9 cellular contexts compared by ENCODE assay signal in the genomic region with DNA sequence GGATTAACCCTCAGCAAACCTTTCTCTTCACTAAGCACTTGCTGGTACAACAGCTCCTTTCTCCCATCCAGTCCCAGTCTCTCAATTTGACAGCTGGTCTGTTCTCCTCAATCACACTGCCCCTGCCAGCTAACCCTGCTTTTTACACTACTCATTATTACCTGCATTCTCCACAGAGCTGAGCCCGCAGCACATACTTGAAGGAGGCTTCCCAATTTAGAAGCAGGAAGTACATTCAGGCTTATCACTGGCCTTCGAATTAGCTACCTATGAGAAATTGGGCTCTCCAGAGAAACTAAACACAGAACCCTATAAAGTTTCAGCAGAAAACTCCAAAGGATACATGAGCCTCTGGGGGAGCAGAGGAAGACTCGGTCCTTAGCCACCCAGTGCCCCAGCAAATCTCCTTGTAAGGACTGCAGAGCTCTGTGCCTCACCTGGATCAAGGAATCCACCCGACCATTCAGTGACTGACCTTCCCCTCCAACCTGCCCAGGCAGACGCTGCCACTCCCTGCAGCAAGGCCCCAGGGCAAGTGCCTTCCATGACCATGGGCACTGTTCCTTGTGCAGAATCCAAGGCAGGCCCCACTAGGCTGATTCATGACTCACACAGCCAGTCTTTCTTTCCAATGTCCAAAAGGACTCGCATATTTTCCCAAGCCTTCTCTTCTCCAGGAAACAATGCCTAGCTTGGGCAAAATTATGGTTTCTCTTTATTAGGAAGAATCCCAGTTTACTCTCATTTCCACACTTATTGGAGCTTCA.
A peak's percentile ranks its signal among the peaks of the same experiment; 100 is the strongest.
DNase-seq lines count a peak whose midpoint lies in the region; ATAC-seq and TF ChIP-seq lines count a peak whose summit lies in the region.
"Had no signal": no experiment of that assay in that cellular context is flagged by ENCODE, and none has a peak within 500 bp of the region (broad histone marks: within the 10 kb centered on the region; RNA-seq: fewer than 3 reads in every experiment).

No MANE protein-coding gene starts in this region.

- no peak overlapping the region for H3K4me3 Mint-ChIP-seq in activated naive CD4-positive, alpha-beta T cell treated with anti-CD3 and anti-CD28 coated beads, Interleukin-2, amount 50 U/mL, for 24 hours
- H3K4me3 Mint-ChIP-seq in stimulated activated effector memory CD8-positive, alpha-beta T cell treated with anti-CD3 and anti-CD28 coated beads, Interleukin-12 subunit alpha, Interleukin-12 subunit beta, amount 100 ng/mL, for 72 hours, result no peak overlapping the region

- no peak for ATAC-seq in stimulated activated effector memory CD8-positive, alpha-beta T cell treated with anti-CD3 and anti-CD28 coated beads, Interleukin-12 subunit alpha, Interleukin-12 subunit beta, amount 100 ng/mL, for 72 hours

- no peaks in the 10 kb centered on the region for H3K27me3 Mint-ChIP-seq in activated naive CD4-positive, alpha-beta T cell treated with anti-CD3 and anti-CD28 coated beads, Interleukin-2, amount 50 U/mL, for 24 hours

- peaks cover 86% of the 10 kb centered on the region for H3K4me1 Mint-ChIP-seq in activated naive CD4-positive, alpha-beta T cell treated with anti-CD3 and anti-CD28 coated beads, Interleukin-2, amount 50 U/mL, for 24 hours
- H3K4me1 Mint-ChIP-seq in stimulated activated effector memory CD8-positive, alpha-beta T cell treated with anti-CD3 and anti-CD28 coated beads, Interleukin-12 subunit alpha, Interleukin-12 subunit beta, amount 100 ng/mL, for 72 hours, result peaks cover 52% of the 10 kb centered on the region

- TF ChIP-seq CTCF in epithelial cell of esophagus (IDR thresholded peaks at IDR 0.05; ENCODE audit: insufficient read depth, low read depth, low read length, missing control alignments) (no peak), GM13977 (IDR thresholded peaks at IDR 0.05; ENCODE audit: extremely low read depth, insufficient read depth, missing control alignments) (no peak)

- peak overlapping the region; percentile 89 for H3K27ac Mint-ChIP-seq in activated naive CD4-positive, alpha-beta T cell treated with anti-CD3 and anti-CD28 coated beads, Interleukin-2, amount 50 U/mL, for 24 hours
- peak overlapping the region; percentile 88 for H3K27ac Mint-ChIP-seq in stimulated activated effector memory CD8-positive, alpha-beta T cell treated with anti-CD3 and anti-CD28 coated beads, Interleukin-12 subunit alpha, Interleukin-12 subunit beta, amount 100 ng/mL, for 72 hours

- H3K4me3 ChIP-seq in epithelial cell of esophagus (ENCODE audit: low read length), result no peak overlapping the region

- CTCF ChIA-PET in HEK293T (lab: Yijun Ruan, JAX), result interaction anchor here (1.1 kb wide), 1 partner anchor 90 kb away, joined by 4 read pairs; no protein-coding TSS in a partner anchor

- DNase-seq in activated naive CD4-positive, alpha-beta T cell (lab: John Stamatoyannopoulos, UW), result no peak
- DNase-seq in NCI-H748 (lab: John Stamatoyannopoulos, UW; ENCODE audit: unreplicated experiment) (peak; percentile 62), epithelial cell of esophagus (ENCODE audit: low read depth) (peak; percentile 47), SIG-M5 treated with dmso at 0.1 percent for 504 hours (lab: John Stamatoyannopoulos, UW; ENCODE audit: unreplicated experiment) (no peak), GM13977 (ENCODE audit: low spot score) (no peak), HEK293T (ENCODE audit: extremely low spot score) (no peak)
- no peak for DNase-seq in stimulated activated effector memory CD8-positive, alpha-beta T cell treated with anti-CD3 and anti-CD28 coated beads, Interleukin-12 subunit alpha, Interleukin-12 subunit beta, amount 100 ng/mL, for 72 hours (ENCODE audit: low spot score in 2 of 2)
- DNase-seq: Karpas-422 had no signal

- in situ Hi-C loops in GM13977 (cut with MboI; ENCODE audit: low pct_unique_long_range_greater_than_20kb, low sequenced_read_pairs, unreplicated experiment), result no loop called here

- no peaks in the 10 kb centered on the region for H3K9me3 Mint-ChIP-seq in activated naive CD4-positive, alpha-beta T cell treated with anti-CD3 and anti-CD28 coated beads, Interleukin-2, amount 50 U/mL, for 24 hours
- H3K9me3 Mint-ChIP-seq in stimulated activated effector memory CD8-positive, alpha-beta T cell treated with anti-CD3 and anti-CD28 coated beads, Interleukin-12 subunit alpha, Interleukin-12 subunit beta, amount 100 ng/mL, for 72 hours, result no peaks in the 10 kb centered on the region

- peaks cover 5% of the 10 kb centered on the region for H3K36me3 Mint-ChIP-seq in activated naive CD4-positive, alpha-beta T cell treated with anti-CD3 and anti-CD28 coated beads, Interleukin-2, amount 50 U/mL, for 24 hours
- H3K36me3 Mint-ChIP-seq in stimulated activated effector memory CD8-positive, alpha-beta T cell treated with anti-CD3 and anti-CD28 coated beads, Interleukin-12 subunit alpha, Interleukin-12 subunit beta, amount 100 ng/mL, for 72 hours, result peaks cover 12% of the 10 kb centered on the region

- POLR2A ChIA-PET in HEK293T (lab: Yijun Ruan, JAX), result no interaction called here

TF ChIP-seq in HEK293T, 16 proteins besides CTCF, POLR2A, EP300 and RAD21:
- TF ChIP-seq L3MBTL2 (conservative IDR thresholded peaks at IDR 0.05) (no peak), ELF4 (IDR thresholded peaks at IDR 0.05) (no peak), SP1 (IDR thresholded peaks at IDR 0.05) (no peak), LEF1 (IDR thresholded peaks at IDR 0.05; ENCODE audit: borderline replicate concordance) (no peak)

Comparison
In these comparisons a context has a peak if more than half of its experiments do, and no peak if none do; other contexts are left out.
1. DNase-seq: peak in NCI-H748 (single experiment) and epithelial cell of esophagus (single experiment); none in activated naive CD4-positive, alpha-beta T cell (0 of 4), stimulated activated effector memory CD8-positive, alpha-beta T cell treated with anti-CD3 and anti-CD28 coated beads, Interleukin-12 subunit alpha, Interleukin-12 subunit beta, amount 100 ng/mL, for 72 hours (0 of 2), SIG-M5 treated with dmso at 0.1 percent for 504 hours (single experiment), GM13977 (single experiment) and HEK293T (single experiment).